ENCODE assay signal across 11 cellular contexts in the genomic region with DNA sequence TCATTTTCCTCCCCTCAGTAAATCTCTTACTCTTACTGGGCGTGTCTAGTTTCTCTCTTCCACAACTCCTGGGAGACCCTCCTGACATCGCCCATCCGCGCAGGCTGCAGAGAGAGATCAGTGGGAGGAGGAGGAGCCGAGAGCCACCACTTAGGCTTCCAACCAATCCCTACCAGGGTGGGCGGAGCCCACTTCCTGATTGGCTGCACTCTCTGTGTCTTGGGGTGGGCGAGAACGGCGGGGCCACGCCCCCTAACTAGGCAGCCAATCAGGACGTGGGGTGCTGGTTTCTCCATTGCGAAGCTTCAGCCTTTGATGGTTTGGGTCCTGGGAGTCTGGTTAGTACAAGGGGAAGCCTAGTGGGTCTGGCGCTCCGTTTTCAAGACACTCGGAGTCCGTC. TPM values are rescaled to one million over a fixed set of nuclear protein-coding genes. Genes with fewer than 3 reads are reported as not detected.
DNase-seq lines count a peak whose midpoint lies in the region; ATAC-seq and TF ChIP-seq lines count a peak whose summit lies in the region.
"Had no signal": no experiment of that assay in that cellular context is flagged by ENCODE, and none has a peak within 500 bp of the region (broad histone marks: within the 10 kb centered on the region; RNA-seq: fewer than 3 reads in every experiment).

Gene PMIS2 (plus strand): TSS at position 330 of the 400 bp plus-strand sequence. CDS start 87 bp downstream, outside the sequence.

- no peak for TF ChIP-seq EP300 in SK-N-SH (IDR thresholded peaks at IDR 0.05; ENCODE audit: borderline replicate concordance in 1 of 2, low read depth in 1 of 2, low read length in 1 of 2)

- DNase-seq in DMS 273 (lab: John Stamatoyannopoulos, UW; ENCODE audit: unreplicated experiment) (peak; percentile 60), DMS 273 treated with DMSO at 0.1 percent for 48 hours (lab: John Stamatoyannopoulos, UW) (no peak), ELR (ENCODE audit: low read depth) (peak; percentile 5), SK-N-SH (peak; percentile 64), iris pigment epithelial cell (ENCODE audit: low read depth) (peak; percentile 9), DMS153 (lab: John Stamatoyannopoulos, UW) (no peak), Kasumi-1 (lab: John Stamatoyannopoulos, UW) (no peak)

- no peaks in the 10 kb centered on the region for H3K36me3 ChIP-seq in SK-N-SH (replicated peaks in 1 of 2; ENCODE audit: control insufficient read depth in 1 of 2, insufficient read depth in 2 of 2, low read length in 1 of 2)
- H3K36me3 ChIP-seq: cardiac muscle cell had no signal

- 46% methylated on average over 12 of the region's 16 CpGs for WGBS in SK-N-SH (ENCODE audit: low lambda C conversion rate)

- TF ChIP-seq CTCF in SK-N-SH (IDR thresholded peaks at IDR 0.05): no peak

- no peaks in the 10 kb centered on the region for H4K20me1 ChIP-seq in SK-N-SH (ENCODE audit: insufficient read depth)

- CTCF ChIA-PET in SK-N-SH (lab: Yijun Ruan, JAX): no interaction called here

- H3F3A ChIP-seq in SK-N-SH (replicated peaks; ENCODE audit: insufficient read depth): no peaks in the 10 kb centered on the region

- no peak within 1 kb of the TSS for H2AFZ ChIP-seq in SK-N-SH (ENCODE audit: low read depth)

- no peaks in the 10 kb centered on the region for H3K9me3 ChIP-seq in SK-N-SH

- no peak within 1 kb of the TSS for H3K9ac ChIP-seq in SK-N-SH

- H3K9me2 ChIP-seq in SK-N-SH: no peaks in the 10 kb centered on the region

- POLR2A ChIA-PET in SK-N-SH (lab: Yijun Ruan, JAX): no interaction called here

- no peak for TF ChIP-seq RAD21 in SK-N-SH (IDR thresholded peaks at IDR 0.05; ENCODE audit: low read length)

- H3K4me3 ChIP-seq in SK-N-SH (ENCODE audit: low read depth in 2 of 2, low read length in 1 of 2): no peak within 1 kb of the TSS
- H3K4me3 ChIP-seq: cardiac muscle cell had no signal

- peaks cover 48% of the 10 kb centered on the region for H3K27me3 ChIP-seq in SK-N-SH (ENCODE audit: insufficient read depth)

- H3K27ac ChIP-seq in SK-N-SH (ENCODE audit: low read depth in 2 of 2, low read length in 1 of 2): no peak within 1 kb of the TSS
- H3K27ac ChIP-seq: 22Rv1, cardiac muscle cell had no signal

- no peaks in the 10 kb centered on the region for H3K79me2 ChIP-seq in SK-N-SH (ENCODE audit: insufficient read depth)

- H3K4me1 ChIP-seq in SK-N-SH (ENCODE audit: control insufficient read depth in 1 of 2, insufficient read depth in 2 of 2, low read depth in 1 of 2, low read length in 1 of 2): no peaks in the 10 kb centered on the region

- no peak within 1 kb of the TSS for H3K4me2 ChIP-seq in SK-N-SH

- no peak for ATAC-seq in HG03097 (IDR thresholded peaks at IDR 0.05; ENCODE audit: low FRiP score, unreplicated experiment)

TF ChIP-seq in SK-N-SH, 30 proteins besides CTCF, POLR2A, EP300 and RAD21:
- TF ChIP-seq USF1 (IDR thresholded peaks at IDR 0.05; ENCODE audit: borderline replicate concordance, low read depth) (no peak), MEF2A (IDR thresholded peaks at IDR 0.05; ENCODE audit: borderline replicate concordance, low read depth) (no peak), TEAD4 (IDR thresholded peaks at IDR 0.05; ENCODE audit: borderline replicate concordance, insufficient read depth) (no peak), YY1 (IDR thresholded peaks at IDR 0.05; ENCODE audit: low read depth) (no peak), NFIC (IDR thresholded peaks at IDR 0.05; ENCODE audit: borderline replicate concordance) (no peak)
- TF ChIP-seq, protein P1, sequence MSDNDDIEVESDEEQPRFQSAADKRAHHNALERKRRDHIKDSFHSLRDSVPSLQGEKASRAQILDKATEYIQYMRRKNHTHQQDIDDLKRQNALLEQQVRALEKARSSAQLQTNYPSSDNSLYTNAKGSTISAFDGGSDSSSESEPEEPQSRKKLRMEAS (IDR thresholded peaks at IDR 0.05; ENCODE audit: low read depth): no peak

RNA-seq across cellular contexts. Expression of gene PMIS2, which starts in this region (rescaled TPM):
- not detected in 2 replicates for polyA plus RNA-seq in SK-N-SH (2012; rRNA removed)
- not detected in 2 replicates for polyA plus RNA-seq in SK-N-SH (2012; cell fraction: cytosol; rRNA removed)
- not detected in 2 replicates for polyA plus RNA-seq in SK-N-SH (2012; cell fraction: nucleus; rRNA removed)
- polyA plus RNA-seq: cardiac muscle cell, keratinocyte had no signal

Comparison
In these comparisons a context has a peak if more than half of its experiments do, and no peak if none do; other contexts are left out.
1. DNase-seq: peak in DMS 273 (single experiment), ELR (single experiment) and iris pigment epithelial cell (single experiment); none in DMS 273 treated with DMSO at 0.1 percent for 48 hours (single experiment), DMS153 (single experiment) and Kasumi-1 (0 of 2).
2. Peak in DNase-seq in SK-N-SH; RNA of the gene not detected or under 1 TPM.